ENCODE assay signal across 14 cellular contexts in genomic region chr12:25764892-25765291, GRCh38.
"Had no signal": no experiment of that assay in that cellular context is flagged by ENCODE, and none has a peak within 500 bp of the region (broad histone marks: within the 10 kb centered on the region; RNA-seq: fewer than 3 reads in every experiment).

No MANE protein-coding gene starts in this region.

- H3K36me3 ChIP-seq: esophagus muscularis mucosa, gastrocnemius medialis, pancreas had no signal

- FAIRE-seq: bronchial epithelial cell, pancreas, TTC549 had no signal

- H3K27me3 ChIP-seq: esophagus muscularis mucosa, gastrocnemius medialis, pancreas, testis had no signal

- H3K4me1 ChIP-seq: esophagus muscularis mucosa, gastrocnemius medialis, pancreas, testis had no signal

- H3K4me3 ChIP-seq: esophagus muscularis mucosa, gastrocnemius medialis, pancreas, testis had no signal

- DNase-seq: activated CD4-positive, alpha-beta T cell treated with anti-CD3 and anti-CD28 coated beads, Interleukin-2, amount 10 ng/mL, durations not matched to agents 7 days and 5 days; activated CD4-positive, CD25-positive, alpha-beta regulatory T cell; activated naive CD4-positive, alpha-beta T cell treated with anti-CD3 and anti-CD28 coated beads, Interleukin-2, amount 50 U/mL, for 16 hours; activated T-cell treated with anti-CD3 and anti-CD28 coated beads for 4 hours; amygdala; gastrocnemius medialis; pancreas; stimulated activated CD4-positive, alpha-beta T cell treated with anti-CD3 and anti-CD28 coated beads, Interleukin-4, amount 100 ng/mL, for 4 hours; stimulated activated naive CD8-positive, alpha-beta T cell treated with anti-CD3 and anti-CD28 coated beads, Interleukin-15, amount 100 ng/mL, for 72 hours; T-helper 2 cell; testis had no signal

- H3K9me3 ChIP-seq: esophagus muscularis mucosa, gastrocnemius medialis, pancreas, testis had no signal

- H3K27ac ChIP-seq: esophagus muscularis mucosa, gastrocnemius medialis, pancreas, testis had no signal
